In genomic region chr11:76134239-76134638, GRCh38 we compare ENCODE assay signal across 28 cellular contexts.
"Had no signal": no experiment of that assay in that cellular context is flagged by ENCODE, and none has a peak within 500 bp of the region (broad histone marks: within the 10 kb centered on the region; RNA-seq: fewer than 3 reads in every experiment).

No MANE protein-coding gene starts in this region.

- ATAC-seq: stimulated activated effector memory CD8-positive, alpha-beta T cell treated with anti-CD3 and anti-CD28 coated beads, Interleukin-12 subunit alpha, Interleukin-12 subunit beta, amount 100 ng/mL, for 72 hours; stimulated activated memory B cell treated with anti-CD40 and anti-IgM and Interleukin-4, amounts not matched to agents 10 μg/mL and 1 μg/mL and 100 μg/mL, for 72 hours; stimulated activated naive CD8-positive, alpha-beta T cell treated with anti-CD3 and anti-CD28 coated beads, Interleukin-15, amount 100 ng/mL, for 72 hours; stimulated activated naive CD8-positive, alpha-beta T cell treated with anti-CD3 and anti-CD28 coated beads, Interleukin-15, Interleukin-2, amounts not matched to agents 100 U/mL and 50 U/mL, for 24 hours; upper lobe of right lung had no signal

- H3K36me3 Mint-ChIP-seq: stimulated activated effector memory CD8-positive, alpha-beta T cell treated with anti-CD3 and anti-CD28 coated beads, Interleukin-12 subunit alpha, Interleukin-12 subunit beta, amount 100 ng/mL, for 72 hours had no signal

- H3K4me3 ChIP-seq: stomach, suprapubic skin, testis, thoracic aorta, thyroid gland, tibial artery, tibial nerve, transverse colon, upper lobe of left lung, upper lobe of right lung, vagina had no signal

- H3K27ac Mint-ChIP-seq: stimulated activated effector memory CD8-positive, alpha-beta T cell treated with anti-CD3 and anti-CD28 coated beads, Interleukin-12 subunit alpha, Interleukin-12 subunit beta, amount 100 ng/mL, for 72 hours; stimulated activated memory B cell treated with anti-CD40 and anti-IgM and Interleukin-4, amounts not matched to agents 10 μg/mL and 1 μg/mL and 100 μg/mL, for 72 hours; stimulated activated naive CD8-positive, alpha-beta T cell treated with anti-CD3 and anti-CD28 coated beads, Interleukin-15, amount 100 ng/mL, for 72 hours; stimulated activated naive CD8-positive, alpha-beta T cell treated with anti-CD3 and anti-CD28 coated beads, Interleukin-15, Interleukin-2, amounts not matched to agents 100 ng/mL and 50 ng/mL, for 24 hours; type B pancreatic cell had no signal

- H3K36me3 ChIP-seq: thoracic aorta, thyroid gland, tibial artery, tibial nerve, transverse colon, vagina had no signal

- H3K27ac ChIP-seq: stomach, suprapubic skin, testis, thoracic aorta, thyroid gland, tibial artery, tibial nerve, transverse colon, upper lobe of left lung, upper lobe of right lung, vagina had no signal

- DNase-seq: stimulated activated CD4-positive, alpha-beta T cell treated with anti-CD3 and anti-CD28 coated beads, Interleukin-2, amount 100 ng/mL, for 24 hours; stimulated activated CD4-positive, alpha-beta T cell treated with anti-CD3 and anti-CD28 coated beads, Interleukin-2, amount 100 ng/mL, for 48 hours; stimulated activated CD4-positive, alpha-beta T cell treated with anti-CD3 and anti-CD28 coated beads, Interleukin-4, amount 100 ng/mL, for 1 hour; stimulated activated CD4-positive, alpha-beta T cell treated with anti-CD3 and anti-CD28 coated beads, Interleukin-4, amount 100 ng/mL, for 24 hours; stimulated activated CD4-positive, alpha-beta T cell treated with anti-CD3 and anti-CD28 coated beads, Interleukin-4, amount 100 ng/mL, for 4 hours; stimulated activated CD8-positive, alpha-beta memory T cell treated with anti-CD3 and anti-CD28 coated beads, Interleukin-4, amount 100 ng/mL, for 48 hours; stimulated activated naive B cell treated with anti-CD40 and anti-IgM and Interleukin-4, amounts not matched to agents 10 μg/mL and 1 μg/mL and 100 μg/mL, for 72 hours; stimulated activated naive CD4-positive, alpha-beta T cell; stimulated activated naive CD4-positive, alpha-beta T cell treated with Interleukin-2 at 50 U/mL for 16 hours; stimulated activated naive CD8-positive, alpha-beta T cell treated with anti-CD3 and anti-CD28 coated beads, Interleukin-15, amount 100 ng/mL, for 72 hours; stimulated activated naive CD8-positive, alpha-beta T cell treated with anti-CD3 and anti-CD28 coated beads, Interleukin-15, Interleukin-2, amounts not matched to agents 100 U/mL and 50 U/mL, for 24 hours; stomach; substantia nigra; testis; thyroid gland; tibial artery; transverse colon; trophoblast cell; upper lobe of left lung; upper lobe of right lung had no signal

- H3K4me3 Mint-ChIP-seq: stimulated activated effector memory CD8-positive, alpha-beta T cell treated with anti-CD3 and anti-CD28 coated beads, Interleukin-12 subunit alpha, Interleukin-12 subunit beta, amount 100 ng/mL, for 72 hours; stimulated activated memory B cell treated with anti-CD40 and anti-IgM and Interleukin-4, amounts not matched to agents 10 μg/mL and 1 μg/mL and 100 μg/mL, for 72 hours; stimulated activated naive B cell treated with anti-CD40 and anti-IgM and Interleukin-4, amounts not matched to agents 10 μg/mL and 1 μg/mL and 100 μg/mL, for 72 hours; stimulated activated naive CD8-positive, alpha-beta T cell treated with anti-CD3 and anti-CD28 coated beads, Interleukin-15, amount 100 ng/mL, for 72 hours; stimulated activated naive CD8-positive, alpha-beta T cell treated with anti-CD3 and anti-CD28 coated beads, Interleukin-15, Interleukin-2, amounts not matched to agents 100 ng/mL and 50 ng/mL, for 24 hours; type B pancreatic cell had no signal

- H3K9me3 ChIP-seq: stomach, suprapubic skin, testis, thoracic aorta, thyroid gland, tibial artery, tibial nerve, transverse colon, upper lobe of left lung, upper lobe of right lung, vagina had no signal

- H3K27me3 ChIP-seq: stomach, suprapubic skin, testis, thyroid gland, tibial artery, tibial nerve, transverse colon, upper lobe of left lung, upper lobe of right lung, vagina had no signal

- H3K9me3 Mint-ChIP-seq: stimulated activated effector memory CD8-positive, alpha-beta T cell treated with anti-CD3 and anti-CD28 coated beads, Interleukin-12 subunit alpha, Interleukin-12 subunit beta, amount 100 ng/mL, for 72 hours; stimulated activated memory B cell treated with anti-CD40 and anti-IgM and Interleukin-4, amounts not matched to agents 10 μg/mL and 1 μg/mL and 100 μg/mL, for 72 hours; stimulated activated naive B cell treated with anti-CD40 and anti-IgM and Interleukin-4, amounts not matched to agents 10 μg/mL and 1 μg/mL and 100 μg/mL, for 72 hours; stimulated activated naive CD8-positive, alpha-beta T cell treated with anti-CD3 and anti-CD28 coated beads, Interleukin-15, amount 100 ng/mL, for 72 hours; stimulated activated naive CD8-positive, alpha-beta T cell treated with anti-CD3 and anti-CD28 coated beads, Interleukin-15, Interleukin-2, amounts not matched to agents 100 ng/mL and 50 ng/mL, for 24 hours had no signal

- H3K27me3 Mint-ChIP-seq: stimulated activated memory B cell treated with anti-CD40 and anti-IgM and Interleukin-4, amounts not matched to agents 10 μg/mL and 1 μg/mL and 100 μg/mL, for 72 hours; stimulated activated naive B cell treated with anti-CD40 and anti-IgM and Interleukin-4, amounts not matched to agents 10 μg/mL and 1 μg/mL and 100 μg/mL, for 72 hours; stimulated activated naive CD8-positive, alpha-beta T cell treated with anti-CD3 and anti-CD28 coated beads, Interleukin-15, amount 100 ng/mL, for 72 hours; stimulated activated naive CD8-positive, alpha-beta T cell treated with anti-CD3 and anti-CD28 coated beads, Interleukin-15, Interleukin-2, amounts not matched to agents 100 ng/mL and 50 ng/mL, for 24 hours; type B pancreatic cell had no signal
